Comparison of ENCODE assay signal across 3 cellular contexts in genomic region chr14:97246648-97247047, GRCh38.
"Had no signal": no experiment of that assay in that cellular context is flagged by ENCODE, and none has a peak within 500 bp of the region (broad histone marks: within the 10 kb centered on the region; RNA-seq: fewer than 3 reads in every experiment).

No MANE protein-coding gene starts in this region.

- DNase-seq: GDM1, GF-D8 had no signal

- ATAC-seq: GM12878 had no signal

- H3K4me3 ChIP-seq: GM12878 had no signal
